In the genomic region with DNA sequence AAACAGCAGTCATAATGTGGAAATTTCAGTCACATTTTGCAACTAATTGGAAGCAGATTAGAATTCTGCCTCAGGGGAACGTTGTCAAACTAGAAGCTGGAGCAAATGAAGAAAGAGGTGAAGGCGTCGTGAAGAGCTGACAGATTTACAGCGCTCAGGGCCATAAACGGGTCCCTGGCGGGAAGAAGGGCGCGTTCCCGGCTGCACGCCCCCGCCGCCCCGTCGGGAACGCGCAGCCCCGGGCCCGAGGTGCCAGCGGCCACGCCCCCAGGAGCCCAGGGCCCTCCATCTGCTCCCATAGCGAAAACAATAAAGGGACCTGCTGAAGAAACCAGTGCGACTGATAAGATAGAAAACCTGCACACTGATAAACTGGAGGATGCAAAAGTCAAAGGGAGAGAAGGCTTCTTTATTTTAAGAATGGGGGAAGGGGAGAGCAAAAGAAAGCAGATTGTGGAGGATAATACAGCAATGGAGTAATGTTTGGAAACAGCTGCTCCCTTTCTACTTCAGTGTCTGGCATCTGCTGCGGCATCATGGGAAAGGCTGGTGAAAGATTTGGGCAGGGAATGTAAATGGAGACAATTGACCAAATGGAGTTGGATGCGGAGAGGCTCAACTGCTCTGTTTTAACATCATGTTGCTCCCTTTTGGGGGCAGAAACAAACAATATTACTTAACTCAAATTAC, we compare ENCODE assay signal across 9 cellular contexts. TPM values are rescaled to one million over a fixed set of nuclear protein-coding genes. Genes with fewer than 3 reads are reported as not detected.
DNase-seq lines count a peak whose midpoint lies in the region; ATAC-seq, FAIRE-seq and TF ChIP-seq lines count a peak whose summit lies in the region.
"Had no signal": no experiment of that assay in that cellular context is flagged by ENCODE, and none has a peak within 500 bp of the region (broad histone marks: within the 10 kb centered on the region; RNA-seq: fewer than 3 reads in every experiment).

No MANE protein-coding gene starts in this region.

- WGBS in GM12878 (ENCODE audit: insufficient coverage, insufficient replicate concordance, low lambda C conversion rate, missing lambda C conversion rate), result 13% methylated on average over 24 of the region's 24 CpGs
- 57 to 64% methylated on average over 24 of the region's 24 CpGs for WGBS in thyroid gland, 2 donors

- peak overlapping the region; percentile 27 for H3K27ac Mint-ChIP-seq in HFFc6
- H3K27ac Mint-ChIP-seq: T-helper 1 cell treated with Interleukin-12 subunit alpha and Interleukin-12 subunit beta and Interleukin-4 antibody, amounts not matched to agents 30 μg/mL and 1 μg/mL, for 36 hours had no signal

- H3K4me1 ChIP-seq in GM12878 (ENCODE audit: control insufficient read depth, insufficient read depth, low read length) (peaks cover 9% of the 10 kb centered on the region), keratinocyte (ENCODE audit: control insufficient read depth, extremely low read depth, insufficient read depth, low read length) (peaks cover 3% of the 10 kb centered on the region), thyroid gland (peaks cover 57 to 65% of the 10 kb centered on the region in 2 donors), ascending aorta (no peaks in the 10 kb centered on the region)

- TF ChIP-seq RAD21 in GM12878 (IDR thresholded peaks at IDR 0.05; ENCODE audit: insufficient read depth, low read depth, low read length), result no peak

- CTCF ChIA-PET in GM12878 (lab: Yijun Ruan, JAX), result interaction anchor here (1.1 kb wide), 1 partner anchor 11 kb away, joined by 3 read pairs; no protein-coding TSS in a partner anchor

- BruUV-seq in GM12878 (replicated peaks; lab: Mats Ljungman, UMichigan), result no TSS peak

- H3K27me3 ChIP-seq in GM12878 (replicated peaks in 1 of 2; ENCODE audit: control insufficient read depth in 2 of 2, insufficient read depth in 2 of 2, low read length in 1 of 2), result no peaks in the 10 kb centered on the region
- H3K27me3 ChIP-seq in keratinocyte (ENCODE audit: control insufficient read depth, extremely low read depth, insufficient read depth, low read length), result peaks cover 10% of the 10 kb centered on the region
- H3K27me3 ChIP-seq in thyroid gland, result no peaks in the 10 kb centered on the region
- no peaks in the 10 kb centered on the region for H3K27me3 ChIP-seq in ascending aorta

- no peak for ATAC-seq in GM12878
- ATAC-seq in GM19397 (IDR thresholded peaks at IDR 0.05; ENCODE audit: unreplicated experiment), result no peak

- RAD21 ChIA-PET in GM12878 (lab: Charles Lee; ENCODE audit: unreplicated experiment), result interaction anchor here (0.8 to 7.0 kb wide), 6 partner anchors 12 to 186 kb away, joined by 3 to 42 read pairs (median 6); partner anchors contain the start of gene ZNF608

- H3K9ac ChIP-seq in GM12878 (ENCODE audit: control insufficient read depth, insufficient read depth, low read length), result no peak overlapping the region
- H3K9ac ChIP-seq in keratinocyte (ENCODE audit: control insufficient read depth, extremely low read depth, insufficient read depth, low read length), result no peak overlapping the region

- H3K9me3 ChIP-seq in GM12878 (replicated peaks; ENCODE audit: control insufficient read depth, insufficient read depth, low read length) (no peaks in the 10 kb centered on the region; the same call in 2 of the 3 replicates), keratinocyte (ENCODE audit: control insufficient read depth, low read depth, low read length) (no peaks in the 10 kb centered on the region), thyroid gland (no peaks in the 10 kb centered on the region), ascending aorta (no peaks in the 10 kb centered on the region)

- H2AFZ ChIP-seq in GM12878 (ENCODE audit: control insufficient read depth, low read depth, low read length) (no peak overlapping the region), keratinocyte (ENCODE audit: control insufficient read depth, low read length) (no peak overlapping the region)

- intact Hi-C loops in GM12878 (cut with micrococcal nuclease; ENCODE audit: unreplicated experiment) (no loop called here), thyroid gland (cut with DNase I) (no loop called here), ascending aorta (cut with DNase I) (no loop called here)

- DNase-seq in HFFc6 (peak; percentile 44), GM12878 (ENCODE audit: low read depth, low spot score) (no peak), keratinocyte (ENCODE audit: low read depth, low spot score) (no peak), thyroid gland (no peak), NCI-H1436 (lab: John Stamatoyannopoulos, UW) (no peak), ascending aorta (ENCODE audit: low spot score in 2 of 2) (no peak)
- DNase-seq in activated effector memory CD4-positive, alpha-beta T cell treated with anti-CD3 and anti-CD28 coated beads, Interleukin-2, amount 50 U/mL, for 16 hours, result no peak

- peak overlapping the region; percentile 80 for H3K4me3 Mint-ChIP-seq in HFFc6
- H3K4me3 Mint-ChIP-seq: T-helper 1 cell treated with Interleukin-12 subunit alpha and Interleukin-12 subunit beta and Interleukin-4 antibody, amounts not matched to agents 30 μg/mL and 1 μg/mL, for 36 hours had no signal

- SMC1A ChIA-PET in GM12878 (lab: Charles Lee; ENCODE audit: uncharacterized antibody, unreplicated experiment), result interaction anchor here (0.8 to 5.7 kb wide), 8 partner anchors 7 to 272 kb away, joined by 3 to 25 read pairs (median 5); no protein-coding TSS in a partner anchor

- in situ Hi-C loops in GM12878 (cut with MboI), result no loop called here

- dilution Hi-C loops in keratinocyte (cut with MboI; ENCODE audit: extremely low pct_ligation_motif_present, low sequenced_read_pairs), result no loop called here

- H3K9me1 ChIP-seq in keratinocyte (ENCODE audit: control insufficient read depth, extremely low read depth, insufficient read depth, low read length), result no peaks in the 10 kb centered on the region

- no peaks in the 10 kb centered on the region for H3K36me3 ChIP-seq in GM12878 (ENCODE audit: control insufficient read depth in 2 of 2, insufficient read depth in 2 of 2, low read length in 1 of 2)
- H3K36me3 ChIP-seq in keratinocyte (ENCODE audit: control insufficient read depth in 2 of 2, extremely low read depth in 1 of 2, insufficient read depth in 2 of 2, low read length in 2 of 2), result no peaks in the 10 kb centered on the region
- no peaks in the 10 kb centered on the region for H3K36me3 ChIP-seq in thyroid gland
- H3K36me3 ChIP-seq in ascending aorta, result no peaks in the 10 kb centered on the region

- no peaks in the 10 kb centered on the region for H3K9me3 Mint-ChIP-seq in HFFc6
- H3K9me3 Mint-ChIP-seq: T-helper 1 cell treated with Interleukin-12 subunit alpha and Interleukin-12 subunit beta and Interleukin-4 antibody, amounts not matched to agents 30 μg/mL and 1 μg/mL, for 36 hours had no signal

- no peak for TF ChIP-seq POLR2A in GM12878 (IDR thresholded peaks at IDR 0.05; ENCODE audit: low read depth, low read length)
- no peak for TF ChIP-seq POLR2A in thyroid gland (IDR thresholded peaks at IDR 0.05)

- POLR2A ChIA-PET in GM12878 (lab: Charles Lee), result interaction anchor here (0.7 to 1.3 kb wide), 4 partner anchors 11 to 296 kb away, joined by 3 to 5 read pairs (median 4); no protein-coding TSS in a partner anchor

- H4K20me1 ChIP-seq in GM12878 (ENCODE audit: control insufficient read depth, insufficient read depth), result no peaks in the 10 kb centered on the region
- no peaks in the 10 kb centered on the region for H4K20me1 ChIP-seq in keratinocyte (ENCODE audit: control insufficient read depth, extremely low read depth, insufficient read depth, low read length)

- FAIRE-seq in GM12878 (lab: Jason Lieb, UNC), result no peak
- peak; percentile 9 for FAIRE-seq in keratinocyte (lab: Jason Lieb, UNC)

- H3K4me1 Mint-ChIP-seq in HFFc6 (ENCODE audit: low read depth), result peaks cover 26% of the 10 kb centered on the region

- TF ChIP-seq EP300 in GM12878 (IDR thresholded peaks at IDR 0.05; ENCODE audit: borderline replicate concordance in 1 of 2, control insufficient read depth in 1 of 2, low read depth in 2 of 2, low read length in 2 of 2), result no peak

- H3K27ac ChIP-seq in GM12878 (ENCODE audit: control insufficient read depth, insufficient read depth), result no peak overlapping the region
- no peak overlapping the region for H3K27ac ChIP-seq in keratinocyte (ENCODE audit: control insufficient read depth, insufficient read depth, low read length)
- H3K27ac ChIP-seq in thyroid gland, result peak overlapping the region in 2 of 3 donors; percentile 38 to 59
- peak overlapping the region in 1 of 2 donors; percentile 34 for H3K27ac ChIP-seq in ascending aorta

- H3K4me3 ChIP-seq in GM12878 (peak overlapping the region; percentile 9; the same call in 1 of the 2 replicates), keratinocyte (ENCODE audit: control insufficient read depth in 2 of 3, extremely low read depth in 1 of 3, insufficient read depth in 2 of 3, low read depth in 1 of 3, low read length in 3 of 3) (no peak overlapping the region), thyroid gland (replicated peaks in 1 of 3) (no peak overlapping the region), ascending aorta (peak overlapping the region in 1 of 2 donors; percentile 51)

- H3K4me2 ChIP-seq in GM12878 (ENCODE audit: control insufficient read depth, insufficient read depth), result peak overlapping the region; percentile 56; the same call in 1 of the 2 replicates
- peak overlapping the region; percentile 62 for H3K4me2 ChIP-seq in keratinocyte (ENCODE audit: control insufficient read depth, extremely low read depth, insufficient read depth, low read depth, low read length)

- no peaks in the 10 kb centered on the region for H3K36me3 Mint-ChIP-seq in HFFc6 (ENCODE audit: low read depth)

- H3K27me3 Mint-ChIP-seq in HFFc6 (ENCODE audit: insufficient read depth), result peaks cover 35% of the 10 kb centered on the region

- TF ChIP-seq CTCF in HFFc6 (IDR thresholded peaks at IDR 0.05) (no peak), GM12878 (IDR thresholded peaks at IDR 0.05 in 2 of 3, conservative IDR thresholded peaks at IDR 0.05 in 1 of 3; ENCODE audit: control insufficient read depth in 2 of 3, extremely low read depth in 1 of 3, insufficient read depth in 1 of 3, low read depth in 3 of 3, low read length in 3 of 3) (no peak), keratinocyte (optimal IDR thresholded peaks at IDR 0.05 in 1 of 3, IDR thresholded peaks at IDR 0.05 in 1 of 3, conservative IDR thresholded peaks at IDR 0.05 in 1 of 3; ENCODE audit: extremely low read depth in 1 of 3, insufficient read depth in 2 of 3, low read length in 3 of 3) (no peak), thyroid gland (IDR thresholded peaks at IDR 0.05) (no peak), ascending aorta (IDR thresholded peaks at IDR 0.05) (no peak)

- H3K79me2 ChIP-seq in GM12878 (ENCODE audit: control insufficient read depth, insufficient read depth, low read length), result peaks cover 79% of the 10 kb centered on the region
- H3K79me2 ChIP-seq in keratinocyte (ENCODE audit: control insufficient read depth, insufficient read depth, low read length), result no peaks in the 10 kb centered on the region

RNA-seq across cellular contexts. Expression of gene ZNF608, which starts 11.1 kb away (rescaled TPM):
- under 1 TPM; 0.28 to 0.85 (median 0.33) TPM for total RNA-seq in HFFc6 (2021; fragmentation: NEBNext Ultra II Directional; extraction: Animal tissue kit (Norgen Biotek cat#: 25700))
- total RNA-seq in GM12878 (2013; cell fraction: nucleolus; rRNA removed), result 55.7 and 55.8 TPM in 2 replicates
- 0.73 and 0.76 TPM in 2 replicates for total RNA-seq in GM12878 (2014; rRNA removed)
- total RNA-seq in GM12878 (2014; rRNA removed; fragmentation: Illumina TruSeq; extraction: Trizol), result 0.63 and 1.1 TPM in 2 replicates
- total RNA-seq in GM12878 (2021), result 0.77 and 0.87 TPM in 2 replicates
- polyA plus RNA-seq in GM12878 (2011; ENCODE audit: low read depth), result 8.3 TPM
- polyA plus RNA-seq in GM12878 (2011; rRNA removed), result 6.7 and 7.2 TPM in 2 replicates
- 4.0 and 4.2 TPM in 2 replicates for polyA plus RNA-seq in GM12878 (2011; cell fraction: cytosol; rRNA removed)
- polyA plus RNA-seq in GM12878 (2011; cell fraction: nucleus; rRNA removed), result 7.8 and 8.9 TPM in 2 replicates
- polyA plus RNA-seq in GM12878 (2012), result 12.2 and 14.9 TPM in 2 replicates
- 0.62 and 0.84 TPM in 2 replicates for polyA plus RNA-seq in GM12878 (2014; fragmentation: Illumina TruSeq; extraction: Trizol)
- under 1 TPM; 0.19 to 0.31 TPM for polyA plus RNA-seq in GM12878 (2014; fragmentation: Nextera tagmentation; extraction: Ambion mirVana)
- 0.60 and 0.65 TPM in 2 replicates for polyA plus RNA-seq in GM12878 (2014; rRNA removed)
- under 1 TPM; 0.23 to 0.37 TPM for polyA plus RNA-seq in GM12878 (2016; fragmentation: Nextera tagmentation; extraction: Ambion mirVana)
- polyA minus RNA-seq in GM12878 (2011; rRNA and poly(A)+ RNA removed), result 7.8 and 10.2 TPM in 2 replicates
- 4.9 and 5.3 TPM in 2 replicates for polyA minus RNA-seq in GM12878 (2011; cell fraction: cytosol; rRNA and poly(A)+ RNA removed)
- polyA minus RNA-seq in GM12878 (2011; cell fraction: nucleus; rRNA and poly(A)+ RNA removed), result 7.6 and 11.6 TPM in 2 replicates
- 0.87 to 1.6 TPM (median 1.1 TPM) in 3 replicates for polyA plus RNA-seq in keratinocyte
- polyA plus RNA-seq in keratinocyte (2011; ENCODE audit: low read depth), result 1.3 TPM
- 0.84 and 0.95 TPM in 2 replicates for polyA plus RNA-seq in keratinocyte (2011; cell fraction: cytosol; rRNA removed)
- 3.2 and 4.1 TPM in 2 replicates for polyA plus RNA-seq in keratinocyte (2011; cell fraction: nucleus; rRNA removed)
- 0.89 and 1.1 TPM in 2 replicates for polyA plus RNA-seq in keratinocyte (2012; ENCODE audit: low replicate concordance)
- 2.1 to 2.8 TPM (median 2.4 TPM) in 3 replicates for polyA minus RNA-seq in keratinocyte
- polyA minus RNA-seq in keratinocyte (2011; cell fraction: cytosol; rRNA and poly(A)+ RNA removed), result 0.58 TPM
- 1.8 and 3.7 TPM in 2 replicates for polyA minus RNA-seq in keratinocyte (2011; cell fraction: nucleus; rRNA and poly(A)+ RNA removed)
- 10 to 100 TPM; 32.0 to 60.2 (median 36.8) TPM for total RNA-seq in thyroid gland
- total RNA-seq in ascending aorta, result 15.4 TPM

Comparison
In these comparisons a context has a peak if more than half of its experiments do, and no peak if none do; other contexts are left out.
1. H3K27ac ChIP-seq: peak in thyroid gland (2 of 3); none in GM12878 (single experiment) and keratinocyte (single experiment).